10 cellular contexts compared by ENCODE assay signal in the genomic region with DNA sequence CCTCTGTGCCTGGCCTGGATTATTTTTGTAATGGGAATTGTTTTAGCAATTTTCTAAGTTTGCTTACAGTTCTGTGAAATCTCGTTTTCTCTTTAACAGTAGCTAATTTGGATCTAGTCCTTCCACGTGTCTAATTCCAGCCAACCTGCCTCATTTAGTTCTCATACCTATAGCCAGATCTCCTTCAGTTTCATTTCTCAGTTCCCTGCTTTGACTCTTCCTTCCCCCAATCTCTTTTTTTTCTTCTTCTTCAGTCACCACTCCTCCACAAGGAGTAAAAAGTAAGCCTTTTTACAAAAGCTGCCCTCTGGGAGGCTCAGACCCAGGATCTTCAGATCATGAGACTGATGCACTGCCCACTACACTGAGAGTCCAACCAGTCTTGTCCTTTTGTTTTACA. TPM values are rescaled to one million over a fixed set of nuclear protein-coding genes. Genes with fewer than 3 reads are reported as not detected.
A peak's percentile ranks its signal among the peaks of the same experiment; 100 is the strongest.
DNase-seq lines count a peak whose midpoint lies in the region; ATAC-seq and TF ChIP-seq lines count a peak whose summit lies in the region.
"Had no signal": no experiment of that assay in that cellular context is flagged by ENCODE, and none has a peak within 500 bp of the region (broad histone marks: within the 10 kb centered on the region; RNA-seq: fewer than 3 reads in every experiment).

No MANE protein-coding gene starts in this region.

- H3K9me2 ChIP-seq in DOHH2 (replicated peaks; ENCODE audit: control insufficient read depth, low read length) (no peaks in the 10 kb centered on the region), Karpas-422 (replicated peaks; ENCODE audit: insufficient read depth, low read length) (no peaks in the 10 kb centered on the region)

- no peak for ATAC-seq in activated naive CD8-positive, alpha-beta T cell treated with anti-CD3 and anti-CD28 coated beads, Interleukin-2, amount 50 U/mL, for 24 hours

- peaks cover 19% of the 10 kb centered on the region for H3K4me1 ChIP-seq in DOHH2 (ENCODE audit: control insufficient read depth, low read length)
- H3K4me1 ChIP-seq in Karpas-422 (ENCODE audit: low read length) = peaks cover 34% of the 10 kb centered on the region

- H3K4me3 Mint-ChIP-seq in activated naive CD8-positive, alpha-beta T cell treated with anti-CD3 and anti-CD28 coated beads, Interleukin-2, amount 50 U/mL, for 24 hours = peak overlapping the region; percentile 93
- H3K4me3 Mint-ChIP-seq in nephron = peak overlapping the region; percentile 76 to 84 (median 78)

- H4K20me1 ChIP-seq in DOHH2 (ENCODE audit: control insufficient read depth, insufficient read depth, low read depth, low read length) = 0 out of 2 replicates have a peak, but pooled peaks cover 5% of the 10 kb centered on the region
- peaks cover 6% of the 10 kb centered on the region for H4K20me1 ChIP-seq in Karpas-422 (ENCODE audit: insufficient read depth, low read depth, low read length)

- peaks cover 7% of the 10 kb centered on the region; the same call in 1 of the 2 replicates for H3F3A ChIP-seq in DOHH2 (ENCODE audit: control insufficient read depth, insufficient read depth)

- DNase-seq in Karpas-422 (peak; percentile 69), HUDEP-2 (lab: John Stamatoyannopoulos, UW; ENCODE audit: unreplicated experiment in 76 of 76) (no peak), DMS79 treated with DMSO at 0.1 percent for 48 hours (lab: John Stamatoyannopoulos, UW) (no peak), NCI-H526 treated with DMSO at 0.1 percent for 48 hours (lab: John Stamatoyannopoulos, UW) (no peak), NCI-H524 treated with DMSO at 0.1 percent for 48 hours (lab: John Stamatoyannopoulos, UW) (no peak)
- DNase-seq in activated naive CD8-positive, alpha-beta T cell treated with anti-CD3 and anti-CD28 coated beads, Interleukin-2, amount 50 U/mL, for 24 hours = no peak
- DNase-seq: activated CD8-positive, alpha-beta memory T cell treated with anti-CD3 and anti-CD28 coated beads, Interleukin-2, amount 50 U/mL, for 48 hours had no signal

- peak overlapping the region; percentile 84 for H3K4me3 ChIP-seq in DOHH2 (ENCODE audit: low read length)
- H3K4me3 ChIP-seq in Karpas-422 (ENCODE audit: low read length) = peak overlapping the region; percentile 86

- H2AFZ ChIP-seq in Karpas-422 (ENCODE audit: low read length) = no peak overlapping the region

- H3K27ac Mint-ChIP-seq in activated naive CD8-positive, alpha-beta T cell treated with anti-CD3 and anti-CD28 coated beads, Interleukin-2, amount 50 U/mL, for 24 hours = peak overlapping the region; percentile 86
- H3K27ac Mint-ChIP-seq in nephron = peak overlapping the region; percentile 10 to 75 (median 37)

- H3K79me2 ChIP-seq in DOHH2 (ENCODE audit: control insufficient read depth, low read length) (peaks cover 32% of the 10 kb centered on the region), Karpas-422 (ENCODE audit: low read length) (peaks cover 40% of the 10 kb centered on the region)

- peak overlapping the region; percentile 93 for H3K9ac ChIP-seq in Karpas-422 (ENCODE audit: low read length)

- no peaks in the 10 kb centered on the region for H3K9me3 Mint-ChIP-seq in activated naive CD8-positive, alpha-beta T cell treated with anti-CD3 and anti-CD28 coated beads, Interleukin-2, amount 50 U/mL, for 24 hours
- H3K9me3 Mint-ChIP-seq in nephron = no peaks in the 10 kb centered on the region

- H3K4me2 ChIP-seq in DOHH2 (ENCODE audit: low read length) = peak overlapping the region; percentile 70
- peak overlapping the region; percentile 96 for H3K4me2 ChIP-seq in Karpas-422 (ENCODE audit: low read depth, low read length, poor library complexity, severe bottlenecking)

- H3K27ac ChIP-seq in DOHH2 (ENCODE audit: low read depth, low read length) (peak overlapping the region; percentile 44), Karpas-422 (ENCODE audit: low read length) (peak overlapping the region; percentile 73)

- H3K9me3 ChIP-seq in DOHH2 (ENCODE audit: control insufficient read depth, insufficient read depth, low read length) (no peaks in the 10 kb centered on the region), Karpas-422 (ENCODE audit: low read length) (no peaks in the 10 kb centered on the region)
- H3K9me3 ChIP-seq: prostate gland had no signal

- peaks cover 17% of the 10 kb centered on the region for H3K36me3 Mint-ChIP-seq in activated naive CD8-positive, alpha-beta T cell treated with anti-CD3 and anti-CD28 coated beads, Interleukin-2, amount 50 U/mL, for 24 hours (ENCODE audit: low read depth)
- H3K36me3 Mint-ChIP-seq in nephron (ENCODE audit: low read depth) = peaks cover 9% of the 10 kb centered on the region

- H3K4me1 Mint-ChIP-seq in activated naive CD8-positive, alpha-beta T cell treated with anti-CD3 and anti-CD28 coated beads, Interleukin-2, amount 50 U/mL, for 24 hours = peaks cover 40% of the 10 kb centered on the region
- H3K4me1 Mint-ChIP-seq in nephron = peaks cover 31% of the 10 kb centered on the region

- peaks cover 47% of the 10 kb centered on the region for H3K36me3 ChIP-seq in DOHH2 (ENCODE audit: control insufficient read depth, low read length)
- H3K36me3 ChIP-seq in Karpas-422 (ENCODE audit: insufficient read depth, low read length) = peaks cover 41% of the 10 kb centered on the region
- H3K36me3 ChIP-seq: prostate gland had no signal

- H3K27me3 ChIP-seq in DOHH2 (ENCODE audit: control insufficient read depth, low read length) (no peaks in the 10 kb centered on the region), Karpas-422 (ENCODE audit: low read length) (no peaks in the 10 kb centered on the region)

- TF ChIP-seq CTCF in DOHH2 (IDR thresholded peaks at IDR 0.05; ENCODE audit: low read depth, low read length, poor library complexity, severe bottlenecking) = no peak
- no peak for TF ChIP-seq CTCF in nephron (IDR thresholded peaks at IDR 0.05; ENCODE audit: unreplicated experiment in 3 of 3)

- H3K27me3 Mint-ChIP-seq in activated naive CD8-positive, alpha-beta T cell treated with anti-CD3 and anti-CD28 coated beads, Interleukin-2, amount 50 U/mL, for 24 hours = no peaks in the 10 kb centered on the region
- H3K27me3 Mint-ChIP-seq in nephron (ENCODE audit: low read depth) = no peaks in the 10 kb centered on the region

RNA-seq across cellular contexts. Expression of gene THTPA, which starts 1.4 kb away (rescaled TPM):
- 16.2 and 57.5 TPM in 2 replicates for total RNA-seq in Karpas-422 (2014; rRNA removed; shearing (Covaris generic); ENCODE audit: low replicate concordance)

RNA-seq across cellular contexts. Expression of gene ZFHX2, which starts 6.0 kb away (rescaled TPM):
- total RNA-seq in Karpas-422 (2014; rRNA removed; shearing (Covaris generic); ENCODE audit: low replicate concordance) = 0.07 and 0.32 TPM in 2 replicates

RNA-seq across cellular contexts. Expression of gene AP1G2, which starts 10.1 kb away (rescaled TPM):
- total RNA-seq in Karpas-422 (2014; rRNA removed; shearing (Covaris generic); ENCODE audit: low replicate concordance) = 207 and 248 TPM in 2 replicates

RNA-seq across cellular contexts. Expression of gene JPH4, which starts 21.1 kb away (rescaled TPM):
- total RNA-seq in Karpas-422 (2014; rRNA removed; shearing (Covaris generic); ENCODE audit: low replicate concordance) = 0.29 TPM in 1 of 2 replicates, not detected in the other
